ENCODE assay signal across 1 cellular context in genomic region chr2:112839407-112840067, GRCh38.
TF ChIP-seq lines count a peak whose summit lies in the region.

No MANE protein-coding gene starts in this region.

TF ChIP-seq in K562, 482 proteins besides CTCF, POLR2A, EP300 and RAD21 (continued from another document):
- TF ChIP-seq, protein P1, sequence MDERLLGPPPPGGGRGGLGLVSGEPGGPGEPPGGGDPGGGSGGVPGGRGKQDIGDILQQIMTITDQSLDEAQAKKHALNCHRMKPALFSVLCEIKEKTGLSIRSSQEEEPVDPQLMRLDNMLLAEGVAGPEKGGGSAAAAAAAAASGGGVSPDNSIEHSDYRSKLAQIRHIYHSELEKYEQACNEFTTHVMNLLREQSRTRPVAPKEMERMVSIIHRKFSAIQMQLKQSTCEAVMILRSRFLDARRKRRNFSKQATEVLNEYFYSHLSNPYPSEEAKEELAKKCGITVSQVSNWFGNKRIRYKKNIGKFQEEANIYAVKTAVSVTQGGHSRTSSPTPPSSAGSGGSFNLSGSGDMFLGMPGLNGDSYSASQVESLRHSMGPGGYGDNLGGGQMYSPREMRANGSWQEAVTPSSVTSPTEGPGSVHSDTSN (CRISPR knock-in tag; IDR thresholded peaks at IDR 0.05; ENCODE audit: low read depth), result no peak
- TF ChIP-seq, protein P1 (tag; conservative IDR thresholded peaks at IDR 0.05; ENCODE audit: low read depth), result peak; percentile 67
- TF ChIP-seq E2F6 (IDR thresholded peaks at IDR 0.05; ENCODE audit: borderline replicate concordance in 1 of 2, extremely low read depth in 1 of 2, insufficient read depth in 1 of 2, insufficient read length in 1 of 2, low read depth in 1 of 2, low read length in 1 of 2, poor library complexity in 1 of 2, severe bottlenecking in 1 of 2) (no peak), MEIS2 (IDR thresholded peaks at IDR 0.05; ENCODE audit: partially characterized antibody) (peak; percentile 35), ETV1 (tag; conservative IDR thresholded peaks at IDR 0.05; ENCODE audit: low read depth) (0 out of 2 replicates have a peak, but pooled peaks have one; percentile 20)
